Comparison of ENCODE assay signal across 8 cellular contexts in the genomic region with DNA sequence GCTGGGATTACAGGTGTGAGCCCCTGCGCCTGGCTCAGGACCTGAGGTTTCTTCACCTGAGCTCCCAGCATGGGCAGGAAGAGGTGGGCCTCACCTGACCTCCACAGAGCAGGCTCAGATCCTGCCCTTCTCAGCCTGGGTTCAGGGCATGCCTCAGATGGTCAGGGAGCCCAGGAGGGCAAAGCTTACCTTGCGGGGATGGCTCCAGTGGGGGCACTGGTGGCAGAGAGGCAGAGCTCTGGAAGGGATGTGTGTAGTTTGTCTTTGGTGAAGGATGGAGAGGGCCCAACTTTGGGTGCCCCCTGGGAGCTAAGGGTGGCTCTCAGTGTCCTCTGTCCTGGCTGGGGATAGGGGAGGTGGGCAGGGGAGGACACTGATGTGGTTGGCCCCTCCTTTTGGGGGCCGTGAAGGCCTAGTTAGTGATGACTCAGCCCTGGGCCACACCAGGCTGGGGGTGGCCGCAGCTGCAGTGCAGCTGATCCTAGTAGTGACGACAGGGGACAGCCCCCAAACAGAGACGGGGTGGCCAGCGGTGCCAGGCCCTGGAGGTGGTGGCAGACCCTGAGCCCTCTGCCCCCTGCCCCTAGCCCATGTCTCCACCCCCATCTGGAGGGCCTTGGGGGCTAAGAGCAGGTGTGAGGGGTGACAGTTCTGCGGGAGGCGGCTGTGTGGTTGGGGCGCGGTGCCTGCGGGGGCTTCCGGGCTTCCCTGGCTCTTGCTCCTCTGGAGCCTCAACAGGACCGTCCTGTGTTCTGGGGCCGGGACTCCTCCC. TPM values are rescaled to one million over a fixed set of nuclear protein-coding genes. Genes with fewer than 3 reads are reported as not detected.
DNase-seq lines count a peak whose midpoint lies in the region; ATAC-seq and TF ChIP-seq lines count a peak whose summit lies in the region.
"Had no signal": no experiment of that assay in that cellular context is flagged by ENCODE, and none has a peak within 500 bp of the region (broad histone marks: within the 10 kb centered on the region; RNA-seq: fewer than 3 reads in every experiment).

No MANE protein-coding gene starts in this region.

- no peaks in the 10 kb centered on the region for H4K20me1 ChIP-seq in GM23338 (replicated peaks; ENCODE audit: insufficient read depth)

- H3K27ac ChIP-seq in Panc1 (ENCODE audit: low read length) (peak overlapping the region; percentile 95), skeletal muscle tissue (ENCODE audit: low read depth, low read length) (peak overlapping the region; percentile 75), GM23338 (ENCODE audit: low read depth) (no peak overlapping the region)

- no peak overlapping the region for H3K4me2 ChIP-seq in GM23338

- CTCF ChIA-PET in Panc1 (lab: Charles Lee), result interaction anchor here (0.8 to 1.0 kb wide), 2 partner anchors 10 to 28 kb away, joined by 3 to 14 read pairs; no protein-coding TSS in a partner anchor

- intact Hi-C loops in Panc1 (cut with micrococcal nuclease; ENCODE audit: unreplicated experiment) (no loop called here), Right ventricle myocardium superior (cut with DNase I) (no loop called here)

- H3K36me3 ChIP-seq in Panc1 (ENCODE audit: control insufficient read depth, insufficient read depth, low read length), result no peaks in the 10 kb centered on the region
- peaks cover 0 to 10% (median 4%) of the 10 kb centered on the region in 3 donors for H3K36me3 ChIP-seq in skeletal muscle tissue (ENCODE audit: control insufficient read depth in 3 of 3, insufficient read depth in 3 of 3, low read length in 3 of 3)
- H3K36me3 ChIP-seq in GM23338 (ENCODE audit: insufficient read depth), result no peaks in the 10 kb centered on the region

- no peaks in the 10 kb centered on the region for H3K9me2 ChIP-seq in GM23338 (ENCODE audit: insufficient read depth)

- no peaks in the 10 kb centered on the region for H3F3A ChIP-seq in GM23338 (replicated peaks; ENCODE audit: low read depth)

- no peak for TF ChIP-seq CTCF in Panc1 (IDR thresholded peaks at IDR 0.05)
- TF ChIP-seq CTCF in GM23338 (conservative IDR thresholded peaks at IDR 0.05; ENCODE audit: low read depth in 2 of 2), result no peak

- in situ Hi-C loops in Panc1 (cut with HindIII; ENCODE audit: low pct_unique_long_range_greater_than_20kb, low sequenced_read_pairs), result no loop called here

- H3K4me1 ChIP-seq in Panc1 (ENCODE audit: control insufficient read depth, insufficient read depth, low read length) (peaks cover 83% of the 10 kb centered on the region), skeletal muscle tissue (ENCODE audit: control insufficient read depth in 3 of 3, insufficient read depth in 3 of 3, low read length in 3 of 3) (peaks cover 38 to 58% (median 55%) of the 10 kb centered on the region in 3 donors), GM23338 (ENCODE audit: insufficient read depth) (no peaks in the 10 kb centered on the region)

- no peak overlapping the region for H3K4me3 Mint-ChIP-seq in GM23338

- no peak overlapping the region for H3K27ac Mint-ChIP-seq in GM23338

- H3K9me3 Mint-ChIP-seq in GM23338, result no peaks in the 10 kb centered on the region

- BruUV-seq in Panc1 (replicated peaks; lab: Mats Ljungman, UMichigan), result no TSS peak

- no peaks in the 10 kb centered on the region for H3K79me2 ChIP-seq in GM23338 (replicated peaks; ENCODE audit: insufficient read depth)

- H3K27me3 ChIP-seq in Panc1 (ENCODE audit: control insufficient read depth, insufficient read depth, low read length) (no peaks in the 10 kb centered on the region), skeletal muscle tissue (ENCODE audit: control insufficient read depth in 3 of 3, insufficient read depth in 3 of 3, low read length in 3 of 3) (peaks cover 0 to 4% (median 0%) of the 10 kb centered on the region in 3 donors), GM23338 (ENCODE audit: insufficient read depth) (peaks cover 7% of the 10 kb centered on the region)

- no peaks in the 10 kb centered on the region for H3K36me3 Mint-ChIP-seq in GM23338 (ENCODE audit: low read depth)

- POLR2A ChIA-PET in Panc1 (lab: Charles Lee), result interaction anchor here (0.6 kb wide), 1 partner anchor 108 kb away, joined by 4 read pairs; no protein-coding TSS in a partner anchor

- peak overlapping the region in 2 of 3 donors; percentile 23 to 79 for H3K9ac ChIP-seq in skeletal muscle tissue (ENCODE audit: low read depth in 1 of 3, low read length in 3 of 3)

- peaks cover 10% of the 10 kb centered on the region for H3K27me3 Mint-ChIP-seq in GM23338 (ENCODE audit: insufficient read depth, low read depth, poor library complexity)

- H2AFZ ChIP-seq in GM23338, result no peak overlapping the region

- peak; percentile 18; the same call in 1 of the 2 replicates for ATAC-seq in Panc1
- ATAC-seq in Right ventricle myocardium superior (ENCODE audit: poor library complexity), result peak; percentile 11
- no peak for ATAC-seq in GM23338

- no peaks in the 10 kb centered on the region for H3K9me3 ChIP-seq in Panc1 (ENCODE audit: control insufficient read depth, insufficient read depth, low read depth, low read length)
- no peaks in the 10 kb centered on the region for H3K9me3 ChIP-seq in skeletal muscle tissue (ENCODE audit: control insufficient read depth in 3 of 3, low read length in 3 of 3)

- H3K4me1 Mint-ChIP-seq in GM23338, result no peaks in the 10 kb centered on the region

- H3K4me3 ChIP-seq in Panc1 (ENCODE audit: low read depth in 2 of 2, low read length in 2 of 2), result no peak overlapping the region
- H3K4me3 ChIP-seq in skeletal muscle tissue (ENCODE audit: low read length in 3 of 3), result peak overlapping the region in 2 of 3 donors; percentile 46 to 52
- no peak overlapping the region for H3K4me3 ChIP-seq in GM23338

- no peak for DNase-seq in Panc1 (ENCODE audit: low read depth, low spot score)
- peak; percentile 65 for DNase-seq in Right ventricle myocardium superior
- DNase-seq in GM23338 (ENCODE audit: low spot score), result no peak
- DNase-seq in NCI-H2171 (lab: John Stamatoyannopoulos, UW), result no peak
- no peak for DNase-seq in activated CD8-positive, alpha-beta memory T cell treated with anti-CD3 and anti-CD28 coated beads for 24 hours
- DNase-seq: SIG-M5 had no signal

TF ChIP-seq in GM23338, 12 proteins besides CTCF, POLR2A, EP300 and RAD21 (continues in another document):
- TF ChIP-seq NANOG (IDR thresholded peaks at IDR 0.05; ENCODE audit: borderline replicate concordance) (no peak), EZH2 (IDR thresholded peaks at IDR 0.05; ENCODE audit: low read depth, unreplicated experiment) (no peak), STAT1 (IDR thresholded peaks at IDR 0.05; ENCODE audit: unreplicated experiment) (no peak), CREB1 (CRISPR knock-in tag; IDR thresholded peaks at IDR 0.05; ENCODE audit: low read depth) (no peak), ZNF114 (CRISPR knock-in tag; IDR thresholded peaks at IDR 0.05) (no peak)
- TF ChIP-seq, protein P1, sequence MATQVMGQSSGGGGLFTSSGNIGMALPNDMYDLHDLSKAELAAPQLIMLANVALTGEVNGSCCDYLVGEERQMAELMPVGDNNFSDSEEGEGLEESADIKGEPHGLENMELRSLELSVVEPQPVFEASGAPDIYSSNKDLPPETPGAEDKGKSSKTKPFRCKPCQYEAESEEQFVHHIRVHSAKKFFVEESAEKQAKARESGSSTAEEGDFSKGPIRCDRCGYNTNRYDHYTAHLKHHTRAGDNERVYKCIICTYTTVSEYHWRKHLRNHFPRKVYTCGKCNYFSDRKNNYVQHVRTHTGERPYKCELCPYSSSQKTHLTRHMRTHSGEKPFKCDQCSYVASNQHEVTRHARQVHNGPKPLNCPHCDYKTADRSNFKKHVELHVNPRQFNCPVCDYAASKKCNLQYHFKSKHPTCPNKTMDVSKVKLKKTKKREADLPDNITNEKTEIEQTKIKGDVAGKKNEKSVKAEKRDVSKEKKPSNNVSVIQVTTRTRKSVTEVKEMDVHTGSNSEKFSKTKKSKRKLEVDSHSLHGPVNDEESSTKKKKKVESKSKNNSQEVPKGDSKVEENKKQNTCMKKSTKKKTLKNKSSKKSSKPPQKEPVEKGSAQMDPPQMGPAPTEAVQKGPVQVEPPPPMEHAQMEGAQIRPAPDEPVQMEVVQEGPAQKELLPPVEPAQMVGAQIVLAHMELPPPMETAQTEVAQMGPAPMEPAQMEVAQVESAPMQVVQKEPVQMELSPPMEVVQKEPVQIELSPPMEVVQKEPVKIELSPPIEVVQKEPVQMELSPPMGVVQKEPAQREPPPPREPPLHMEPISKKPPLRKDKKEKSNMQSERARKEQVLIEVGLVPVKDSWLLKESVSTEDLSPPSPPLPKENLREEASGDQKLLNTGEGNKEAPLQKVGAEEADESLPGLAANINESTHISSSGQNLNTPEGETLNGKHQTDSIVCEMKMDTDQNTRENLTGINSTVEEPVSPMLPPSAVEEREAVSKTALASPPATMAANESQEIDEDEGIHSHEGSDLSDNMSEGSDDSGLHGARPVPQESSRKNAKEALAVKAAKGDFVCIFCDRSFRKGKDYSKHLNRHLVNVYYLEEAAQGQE (IDR thresholded peaks at IDR 0.05; ENCODE audit: unreplicated experiment), result no peak

RNA-seq across cellular contexts. Expression of gene NHERF2, which starts 5.8 kb away (rescaled TPM):
- total RNA-seq in Panc1 (2021; ENCODE audit: unreplicated experiment) (174 TPM), Right ventricle myocardium superior (258 TPM), skeletal muscle tissue (15.1 TPM)
- 287 TPM for polyA plus RNA-seq in Panc1 (2012; ENCODE audit: insufficient read length)
- 15.4 and 16.5 TPM in 2 replicates for total RNA-seq in GM23338 (2014; rRNA removed; shearing (Covaris generic))
- 12.0 and 21.0 TPM in 2 replicates for polyA plus RNA-seq in GM23338 (2016; fragmentation: Nextera tagmentation; extraction: Ambion mirVana)

RNA-seq across cellular contexts. Expression of gene NPW, which starts 12.9 kb away (rescaled TPM):
- 15.3 TPM for total RNA-seq in Panc1 (2021; ENCODE audit: unreplicated experiment)
- 42.9 TPM for polyA plus RNA-seq in Panc1 (2012; ENCODE audit: insufficient read length)
- not detected for total RNA-seq in Right ventricle myocardium superior
- total RNA-seq in skeletal muscle tissue, result not detected
- 1.9 and 4.5 TPM in 2 replicates for total RNA-seq in GM23338 (2014; rRNA removed; shearing (Covaris generic))
- 37.0 and 37.6 TPM in 2 replicates for polyA plus RNA-seq in GM23338 (2016; fragmentation: Nextera tagmentation; extraction: Ambion mirVana)
- total RNA-seq: cerebellum had no signal

RNA-seq across cellular contexts. Expression of gene NTHL1, which starts 15.2 kb away (rescaled TPM):
- 39.8 TPM for total RNA-seq in Panc1 (2021; ENCODE audit: unreplicated experiment)
- polyA plus RNA-seq in Panc1 (2012; ENCODE audit: insufficient read length), result 71.0 TPM
- total RNA-seq in Right ventricle myocardium superior, result 26.2 TPM
- 13.6 TPM for total RNA-seq in skeletal muscle tissue
- total RNA-seq in GM23338 (2014; rRNA removed; shearing (Covaris generic)), result 84.6 and 97.1 TPM in 2 replicates
- polyA plus RNA-seq in GM23338 (2016; fragmentation: Nextera tagmentation; extraction: Ambion mirVana), result 87.9 and 94.9 TPM in 2 replicates

RNA-seq across cellular contexts. Expression of gene TSC2, which starts 15.3 kb away (rescaled TPM):
- total RNA-seq in Panc1 (2021; ENCODE audit: unreplicated experiment) (115 TPM), Right ventricle myocardium superior (67.8 TPM), skeletal muscle tissue (49.6 TPM)
- polyA plus RNA-seq in Panc1 (2012; ENCODE audit: insufficient read length), result 138 TPM
- 81.4 and 93.0 TPM in 2 replicates for total RNA-seq in GM23338 (2014; rRNA removed; shearing (Covaris generic))
- polyA plus RNA-seq in GM23338 (2016; fragmentation: Nextera tagmentation; extraction: Ambion mirVana), result 36.3 and 40.5 TPM in 2 replicates

RNA-seq across cellular contexts. Expression of gene ZNF598, which starts 22.9 kb away (rescaled TPM):
- 85.7 TPM for total RNA-seq in Panc1 (2021; ENCODE audit: unreplicated experiment)
- polyA plus RNA-seq in Panc1 (2012; ENCODE audit: insufficient read length), result 64.6 TPM
- total RNA-seq in Right ventricle myocardium superior, result 17.2 TPM
- 4.7 TPM for total RNA-seq in skeletal muscle tissue
- 31.7 and 48.6 TPM in 2 replicates for total RNA-seq in GM23338 (2014; rRNA removed; shearing (Covaris generic))
- polyA plus RNA-seq in GM23338 (2016; fragmentation: Nextera tagmentation; extraction: Ambion mirVana), result 8.5 and 10.2 TPM in 2 replicates

Comparison
In these comparisons a context has a peak if more than half of its experiments do, and no peak if none do; other contexts are left out.
1. H3K4me3 ChIP-seq: peak in skeletal muscle tissue (2 of 3); none in Panc1 (0 of 2) and GM23338 (single experiment).
2. RNA of gene NHERF2, which starts 5.8 kb away (total RNA-seq): 258 TPM in Right ventricle myocardium superior (single experiment) and 174 TPM in Panc1 (single experiment); 15.4 to 16.5 TPM in GM23338 and 15.1 TPM in skeletal muscle tissue (single experiment); every median in the first group is over 10 times any median in the second.